ENCODE assay signal across 8 cellular contexts in the genomic region with DNA sequence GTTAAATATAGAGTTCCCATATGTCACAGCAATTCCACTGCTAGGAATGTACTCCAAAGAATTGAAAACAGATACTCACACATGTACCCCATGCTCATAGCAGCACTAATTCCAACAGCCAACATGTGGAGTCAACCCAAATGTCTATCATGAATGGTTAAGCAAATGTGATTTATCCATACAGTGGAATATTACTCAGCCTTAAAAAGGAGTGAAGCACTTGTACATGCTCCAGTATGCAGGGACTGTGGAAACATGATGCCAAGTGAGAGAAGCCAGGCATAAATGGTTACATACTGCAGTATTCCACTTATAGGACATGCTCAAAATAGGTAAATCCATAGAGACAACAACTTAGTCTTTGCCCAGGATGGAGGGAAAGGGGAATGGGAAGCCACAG.
"Had no signal": no experiment of that assay in that cellular context is flagged by ENCODE, and none has a peak within 500 bp of the region (broad histone marks: within the 10 kb centered on the region; RNA-seq: fewer than 3 reads in every experiment).

No MANE protein-coding gene starts in this region.

- ATAC-seq: HepG2 had no signal

- H3K4me2 ChIP-seq: KMS-11 had no signal

- FAIRE-seq: HepG2, HTR-8/SVneo had no signal

- H3K9ac ChIP-seq: KMS-11 had no signal

- H3K27ac ChIP-seq: HL-60, KMS-11 had no signal

- DNase-seq: IMR-90, Karpas-422, KBM-7, KG1 had no signal
